ENCODE assay signal across 8 cellular contexts in the genomic region with DNA sequence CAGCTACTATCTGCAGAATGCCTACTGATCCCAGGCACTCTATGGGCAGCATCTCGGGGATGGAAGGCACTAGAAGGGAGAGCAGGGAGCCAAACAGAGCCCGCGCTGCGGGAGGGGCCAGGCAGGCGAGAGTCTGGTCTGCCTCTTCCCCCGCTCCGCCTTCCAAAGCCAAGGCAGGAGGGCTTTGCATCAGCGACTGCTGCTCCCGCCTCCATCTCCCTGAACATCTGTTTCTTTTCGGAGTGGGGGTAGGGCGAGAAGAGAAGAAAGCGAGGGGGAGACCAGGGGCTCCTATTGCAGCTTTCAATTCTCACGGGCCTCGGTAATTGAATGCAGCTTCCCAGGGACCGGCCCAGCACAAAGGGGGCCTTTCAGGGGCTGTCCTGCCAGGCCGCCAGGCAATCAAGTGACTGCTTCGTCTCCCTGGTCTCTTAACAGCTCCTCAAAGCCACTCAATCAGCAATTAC. TPM values are rescaled to one million over a fixed set of nuclear protein-coding genes. Genes with fewer than 3 reads are reported as not detected.
DNase-seq lines count a peak whose midpoint lies in the region; ATAC-seq and TF ChIP-seq lines count a peak whose summit lies in the region.

No MANE protein-coding gene starts in this region.

- H2AFZ ChIP-seq in SK-N-SH (ENCODE audit: low read depth) (peak overlapping the region; percentile 82), Karpas-422 (ENCODE audit: low read length) (no peak overlapping the region)

- H3K27me3 ChIP-seq in SK-N-SH (ENCODE audit: insufficient read depth) (no peaks in the 10 kb centered on the region), cardiac muscle cell (no peaks in the 10 kb centered on the region), rectal smooth muscle tissue (ENCODE audit: control insufficient read depth, insufficient read depth, low read length) (no peaks in the 10 kb centered on the region), Karpas-422 (ENCODE audit: low read length) (no peaks in the 10 kb centered on the region)

- H3K4me3 ChIP-seq in SK-N-SH (ENCODE audit: low read depth in 2 of 2, low read length in 1 of 2) (peak overlapping the region in 1 of 2 experiments; percentile 4; a peak in 1 of 4 replicates), cardiac muscle cell (no peak overlapping the region), rectal smooth muscle tissue (ENCODE audit: low read length) (peak overlapping the region; percentile 16), Karpas-422 (ENCODE audit: low read length) (no peak overlapping the region)

- peak; percentile 82 for DNase-seq in EH (ENCODE audit: low read depth)
- peak; percentile 94 for DNase-seq in SK-N-SH
- peak; percentile 53 to 93 for DNase-seq in cardiac muscle cell (ENCODE audit: low read depth in 1 of 2, low spot score in 1 of 2)
- DNase-seq in activated effector memory CD4-positive, alpha-beta T cell treated with anti-CD3 and anti-CD28 coated beads, Interleukin-2, amount 50 U/mL, for 16 hours = no peak
- no peak for DNase-seq in Karpas-422
- DNase-seq in CD1c-positive myeloid dendritic cell (ENCODE audit: extremely low spot score) = no peak
- no peak for DNase-seq in activated T-cell treated with anti-CD3 and anti-CD28 coated beads, Interleukin-2, amount 50 U/mL, for 4 hours

- H4K20me1 ChIP-seq in SK-N-SH (ENCODE audit: insufficient read depth) (no peaks in the 10 kb centered on the region), Karpas-422 (ENCODE audit: insufficient read depth, low read depth, low read length) (no peaks in the 10 kb centered on the region)

- H3K79me2 ChIP-seq in SK-N-SH (ENCODE audit: insufficient read depth) = no peaks in the 10 kb centered on the region
- H3K79me2 ChIP-seq in Karpas-422 (ENCODE audit: low read length) = no peaks in the 10 kb centered on the region

- peak; percentile 45 for TF ChIP-seq RAD21 in SK-N-SH (IDR thresholded peaks at IDR 0.05; ENCODE audit: low read length)

- H3K9me3 ChIP-seq in SK-N-SH (no peaks in the 10 kb centered on the region), cardiac muscle cell (ENCODE audit: low read depth) (no peaks in the 10 kb centered on the region), Karpas-422 (ENCODE audit: low read length) (no peaks in the 10 kb centered on the region)

- no peaks in the 10 kb centered on the region for H3K27me3 Mint-ChIP-seq in activated T-cell treated with anti-CD3 and anti-CD28 coated beads, Interleukin-2, amount 50 U/mL, for 4 hours (ENCODE audit: low read depth)

- H3K9ac ChIP-seq in SK-N-SH (peak overlapping the region; percentile 46; the same call in 1 of the 2 replicates), rectal smooth muscle tissue (ENCODE audit: low read length) (no peak overlapping the region), Karpas-422 (ENCODE audit: low read length) (no peak overlapping the region)

- H3K4me1 ChIP-seq in SK-N-SH (ENCODE audit: control insufficient read depth in 1 of 2, insufficient read depth in 2 of 2, low read depth in 1 of 2, low read length in 1 of 2) = peaks cover 23 to 40% of the 10 kb centered on the region in 2 experiments
- H3K4me1 ChIP-seq in cardiac muscle cell (ENCODE audit: low read depth) = peaks cover 12% of the 10 kb centered on the region
- peaks cover 39% of the 10 kb centered on the region for H3K4me1 ChIP-seq in rectal smooth muscle tissue (ENCODE audit: control insufficient read depth, insufficient read depth, low read length)
- no peaks in the 10 kb centered on the region for H3K4me1 ChIP-seq in Karpas-422 (ENCODE audit: low read length)

- no peak overlapping the region for H3K4me3 Mint-ChIP-seq in activated T-cell treated with anti-CD3 and anti-CD28 coated beads, Interleukin-2, amount 50 U/mL, for 4 hours

- TF ChIP-seq EP300 in SK-N-SH (IDR thresholded peaks at IDR 0.05; ENCODE audit: borderline replicate concordance in 1 of 2, low read depth in 1 of 2, low read length in 1 of 2) = peak; percentile 56 to 72; a peak in 3 of 4 replicates

- H3K9me2 ChIP-seq in SK-N-SH (no peaks in the 10 kb centered on the region), Karpas-422 (replicated peaks; ENCODE audit: insufficient read depth, low read length) (no peaks in the 10 kb centered on the region)

- TF ChIP-seq CTCF in SK-N-SH (IDR thresholded peaks at IDR 0.05) = no peak
- no peak for TF ChIP-seq CTCF in cardiac muscle cell (IDR thresholded peaks at IDR 0.05; ENCODE audit: low read depth, low read length)

- H3K4me2 ChIP-seq in SK-N-SH = peak overlapping the region; percentile 80
- no peak overlapping the region for H3K4me2 ChIP-seq in Karpas-422 (ENCODE audit: low read depth, low read length, poor library complexity, severe bottlenecking)

- H3F3A ChIP-seq in SK-N-SH (replicated peaks; ENCODE audit: insufficient read depth) = peaks cover 5% of the 10 kb centered on the region

- ATAC-seq in activated T-cell treated with anti-CD3 and anti-CD28 coated beads, Interleukin-2, amount 50 U/mL, for 4 hours = no peak

- H3K9me3 Mint-ChIP-seq in activated T-cell treated with anti-CD3 and anti-CD28 coated beads, Interleukin-2, amount 50 U/mL, for 4 hours = no peaks in the 10 kb centered on the region

- no peaks in the 10 kb centered on the region for H3K36me3 Mint-ChIP-seq in activated T-cell treated with anti-CD3 and anti-CD28 coated beads, Interleukin-2, amount 50 U/mL, for 4 hours (ENCODE audit: insufficient read depth)

- 29% methylated on average over 16 of the region's 17 CpGs for WGBS in SK-N-SH (ENCODE audit: low lambda C conversion rate)

- no peaks in the 10 kb centered on the region for H3K36me3 ChIP-seq in SK-N-SH (replicated peaks in 1 of 2; ENCODE audit: control insufficient read depth in 1 of 2, insufficient read depth in 2 of 2, low read length in 1 of 2)
- H3K36me3 ChIP-seq in cardiac muscle cell = no peaks in the 10 kb centered on the region
- H3K36me3 ChIP-seq in rectal smooth muscle tissue (ENCODE audit: control insufficient read depth, insufficient read depth, low read length) = no peaks in the 10 kb centered on the region
- no peaks in the 10 kb centered on the region for H3K36me3 ChIP-seq in Karpas-422 (ENCODE audit: insufficient read depth, low read length)

- H3K4me1 Mint-ChIP-seq in activated T-cell treated with anti-CD3 and anti-CD28 coated beads, Interleukin-2, amount 50 U/mL, for 4 hours (ENCODE audit: low read depth) = no peaks in the 10 kb centered on the region

- H3K27ac ChIP-seq in SK-N-SH (ENCODE audit: low read depth in 2 of 2, low read length in 1 of 2) (peak overlapping the region; percentile 70 to 92), cardiac muscle cell (peak overlapping the region; percentile 27), rectal smooth muscle tissue (ENCODE audit: low read depth, low read length) (peak overlapping the region; percentile 96), Karpas-422 (ENCODE audit: low read length) (no peak overlapping the region)

- POLR2A ChIA-PET in SK-N-SH (lab: Yijun Ruan, JAX) = interaction anchor here (0.7 to 4.3 kb wide), 11 partner anchors 10 to 111 kb away, joined by 3 to 26 read pairs (median 5); a partner anchor contains a TSS

- CTCF ChIA-PET in SK-N-SH (lab: Yijun Ruan, JAX) = interaction anchor here (0.8 to 6.1 kb wide), 15 partner anchors 15 to 856 kb away, joined by 3 to 49 read pairs (median 5); a partner anchor contains a TSS

TF ChIP-seq in SK-N-SH, 30 proteins besides CTCF, POLR2A, EP300 and RAD21 (continues in another document):
- TF ChIP-seq TCF12 (IDR thresholded peaks at IDR 0.05) (peak; percentile 94), GATA2 (CRISPR knock-in tag; IDR thresholded peaks at IDR 0.05) (peak; percentile 34; the same call in 1 of the 2 replicates), FOXM1 (IDR thresholded peaks at IDR 0.05; ENCODE audit: low read depth) (no peak), SMC3 (IDR thresholded peaks at IDR 0.05; ENCODE audit: low read depth, low read length) (no peak; the same call in 1 of the 2 replicates), YY1 (IDR thresholded peaks at IDR 0.05; ENCODE audit: low read depth) (no peak), RCOR1 (IDR thresholded peaks at IDR 0.05; ENCODE audit: low read length) (peak; percentile 62; the same call in 1 of the 2 replicates), RFX5 (IDR thresholded peaks at IDR 0.05; ENCODE audit: low read length) (no peak), TAF1 (IDR thresholded peaks at IDR 0.05; ENCODE audit: borderline replicate concordance, low read depth, low read length) (peak; percentile 65; the same call in 1 of the 2 replicates), JUND (IDR thresholded peaks at IDR 0.05) (no peak), ELF1 (IDR thresholded peaks at IDR 0.05) (no peak)
- TF ChIP-seq, protein P1, sequence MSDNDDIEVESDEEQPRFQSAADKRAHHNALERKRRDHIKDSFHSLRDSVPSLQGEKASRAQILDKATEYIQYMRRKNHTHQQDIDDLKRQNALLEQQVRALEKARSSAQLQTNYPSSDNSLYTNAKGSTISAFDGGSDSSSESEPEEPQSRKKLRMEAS (IDR thresholded peaks at IDR 0.05; ENCODE audit: low read depth) = peak; percentile 81
- TF ChIP-seq, protein P2, sequence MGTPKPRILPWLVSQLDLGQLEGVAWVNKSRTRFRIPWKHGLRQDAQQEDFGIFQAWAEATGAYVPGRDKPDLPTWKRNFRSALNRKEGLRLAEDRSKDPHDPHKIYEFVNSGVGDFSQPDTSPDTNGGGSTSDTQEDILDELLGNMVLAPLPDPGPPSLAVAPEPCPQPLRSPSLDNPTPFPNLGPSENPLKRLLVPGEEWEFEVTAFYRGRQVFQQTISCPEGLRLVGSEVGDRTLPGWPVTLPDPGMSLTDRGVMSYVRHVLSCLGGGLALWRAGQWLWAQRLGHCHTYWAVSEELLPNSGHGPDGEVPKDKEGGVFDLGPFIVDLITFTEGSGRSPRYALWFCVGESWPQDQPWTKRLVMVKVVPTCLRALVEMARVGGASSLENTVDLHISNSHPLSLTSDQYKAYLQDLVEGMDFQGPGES (IDR thresholded peaks at IDR 0.05; ENCODE audit: low read depth, low read length) = no peak

RNA-seq across cellular contexts. Expression of a gene that starts 31.4 kb away (rescaled TPM):
- polyA plus RNA-seq in SK-N-SH (2012; rRNA removed) = 23.7 and 28.3 TPM in 2 replicates
- 16.3 and 24.6 TPM in 2 replicates for polyA plus RNA-seq in SK-N-SH (2012; cell fraction: cytosol; rRNA removed)
- polyA plus RNA-seq in SK-N-SH (2012; cell fraction: nucleus; rRNA removed) = 15.8 and 17.1 TPM in 2 replicates
- total RNA-seq in cardiac muscle cell = 18.9 and 24.9 TPM in 2 replicates
- 17.9 and 24.4 TPM in 2 replicates for polyA plus RNA-seq in cardiac muscle cell
- total RNA-seq in Karpas-422 (2014; rRNA removed; shearing (Covaris generic); ENCODE audit: low replicate concordance) = not detected in 2 replicates
- total RNA-seq in activated T-cell treated with anti-CD3 and anti-CD28 coated beads, Interleukin-2, amount 50 U/mL, for 4 hours = 1 to 10 TPM in 1 of 3 donors, under 1 TPM in 2; 0.24 to 1.1 (median 0.30) TPM

Comparison
In these comparisons a context has a peak if more than half of its experiments do, and no peak if none do; other contexts are left out.
1. DNase-seq: peak in EH (single experiment), SK-N-SH (single experiment) and cardiac muscle cell (2 of 2); none in activated effector memory CD4-positive, alpha-beta T cell treated with anti-CD3 and anti-CD28 coated beads, Interleukin-2, amount 50 U/mL, for 16 hours (single experiment), Karpas-422 (single experiment), CD1c-positive myeloid dendritic cell (single experiment) and activated T-cell treated with anti-CD3 and anti-CD28 coated beads, Interleukin-2, amount 50 U/mL, for 4 hours (single experiment).